In the genomic region with DNA sequence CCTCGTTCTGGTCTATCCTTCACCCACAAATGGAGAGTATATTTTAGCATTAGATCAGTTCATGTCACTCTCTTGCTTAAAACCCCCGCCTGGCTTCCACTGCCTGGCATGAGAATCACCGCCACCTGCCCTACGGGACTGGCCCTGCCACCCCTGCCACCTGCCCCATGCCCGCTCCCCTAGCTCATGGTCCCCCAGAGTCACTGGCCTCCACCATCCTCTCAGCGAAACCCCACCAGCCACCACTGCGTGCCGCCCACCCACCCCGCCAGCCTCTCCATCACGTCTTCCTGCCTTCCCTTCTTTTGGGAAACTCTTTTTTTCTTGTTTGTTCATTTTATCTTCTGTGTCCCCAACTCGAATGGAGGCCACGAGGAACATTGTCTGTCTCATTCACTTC, we compare ENCODE assay signal across 26 cellular contexts. TPM values are rescaled to one million over a fixed set of nuclear protein-coding genes. Genes with fewer than 3 reads are reported as not detected.
"Had no signal": no experiment of that assay in that cellular context is flagged by ENCODE, and none has a peak within 500 bp of the region (broad histone marks: within the 10 kb centered on the region; RNA-seq: fewer than 3 reads in every experiment).

No MANE protein-coding gene starts in this region.

- H3K27me3 ChIP-seq: ascending aorta, body of pancreas had no signal

- H3K27ac Mint-ChIP-seq: activated CD4-positive, alpha-beta T cell treated with anti-CD3 and anti-CD28 coated beads, Interleukin-2, amount 10 ng/mL, durations not matched to agents 24 days and 14 days; activated T-helper 2 cell treated with anti-CD3 and anti-CD28 coated beads, Interferon-gamma antibody, Interleukin-2, Interleukin-4, amounts not matched to agents 10 μg/mL and 5 μg/mL and 100 μg/mL, durations not matched to agents 14 hours and 24 hours and 36 hours; T-cell had no signal

- H3K9me3 Mint-ChIP-seq: activated CD4-positive, alpha-beta T cell treated with anti-CD3 and anti-CD28 coated beads, Interleukin-2, amount 10 ng/mL, durations not matched to agents 24 days and 14 days; activated T-helper 2 cell treated with anti-CD3 and anti-CD28 coated beads, Interferon-gamma antibody, Interleukin-2, Interleukin-4, amounts not matched to agents 10 μg/mL and 5 μg/mL and 100 μg/mL, durations not matched to agents 14 hours and 24 hours and 36 hours; T-cell had no signal

- DNase-seq: activated CD4-positive, alpha-beta T cell treated with anti-CD3 and anti-CD28 coated beads, Interleukin-2, amount 10 ng/mL, durations not matched to agents 24 days and 14 days; activated CD4-positive, alpha-beta T cell treated with anti-CD3 and anti-CD28 coated beads, Interleukin-2, amount 50 U/mL, for 48 hours; activated CD4-positive, CD25-positive, alpha-beta regulatory T cell treated with anti-CD3 and anti-CD28 coated beads, Interleukin-2, amount 50 U/mL, for 72 hours; activated gamma-delta T cell treated with Interleukin-2 at 50 U/mL for 16 hours; activated naive CD4-positive, alpha-beta T cell treated with anti-CD3 and anti-CD28 coated beads, Interleukin-2, amount 50 U/mL, for 16 hours; activated T-cell treated with anti-CD3 and anti-CD28 coated beads for 4 hours; activated T-cell treated with anti-CD3 and anti-CD28 coated beads, Interleukin-2, amount 50 U/mL, for 48 hours; amniotic stem cell; body of pancreas; KG1; MV-4-11; NCI-H1092 treated with DMSO at 0.1 percent for 48 hours; NCI-H1417 treated with DMSO at 0.1 percent for 48 hours; NCI-H1694; NCI-H2029 treated with DMSO at 0.1 percent for 48 hours; NCI-H345; NCI-H510A; NCI-H526 treated with DMSO at 0.1 percent for 48 hours; NCI-H82; SIG-M5; T-cell had no signal

- H3K27me3 Mint-ChIP-seq: activated CD4-positive, alpha-beta T cell treated with anti-CD3 and anti-CD28 coated beads, Interleukin-2, amount 10 ng/mL, durations not matched to agents 24 days and 14 days; T-cell had no signal

- ATAC-seq: body of pancreas, T-cell had no signal

- H3K36me3 ChIP-seq: ascending aorta had no signal

- H3K36me3 Mint-ChIP-seq: T-cell had no signal

- H3K4me3 ChIP-seq: ascending aorta, body of pancreas, SK-N-MC had no signal

- H3K4me3 Mint-ChIP-seq: activated CD4-positive, alpha-beta T cell treated with anti-CD3 and anti-CD28 coated beads, Interleukin-2, amount 10 ng/mL, durations not matched to agents 24 days and 14 days had no signal

RNA-seq across cellular contexts. Expression of gene ENPP7, which starts 1.0 kb away (rescaled TPM):
- total RNA-seq: activated CD4-positive, alpha-beta T cell treated with anti-CD3 and anti-CD28 coated beads, Interleukin-2, amount 10 ng/mL, durations not matched to agents 24 days and 14 days; activated T-helper 2 cell treated with anti-CD3 and anti-CD28 coated beads, Interferon-gamma antibody, Interleukin-2, Interleukin-4, amounts not matched to agents 10 μg/mL and 5 μg/mL and 100 μg/mL, durations not matched to agents 14 hours and 24 hours and 36 hours; body of pancreas; MCF 10A; RPMI7951 had no signal
